26 cellular contexts compared by ENCODE assay signal in the genomic region with DNA sequence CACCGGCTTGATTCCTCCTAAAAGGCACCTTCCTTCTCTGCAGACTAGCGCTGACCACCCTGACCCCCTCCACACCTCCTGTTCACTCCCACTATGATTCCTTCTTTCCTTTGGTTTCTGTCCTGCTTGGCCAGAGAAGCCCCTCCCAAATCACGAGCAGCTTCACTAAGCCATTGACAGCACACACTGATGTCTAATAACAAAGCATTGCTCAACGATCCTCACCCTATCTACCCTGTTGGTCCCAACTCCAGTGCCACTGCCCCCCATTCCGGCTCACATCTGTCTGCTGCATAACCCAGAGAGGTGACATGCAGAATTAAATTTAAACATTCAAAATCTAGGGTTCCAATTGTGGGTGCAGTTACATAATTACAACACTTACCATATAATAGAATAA.
DNase-seq lines count a peak whose midpoint lies in the region; ATAC-seq, FAIRE-seq and TF ChIP-seq lines count a peak whose summit lies in the region.
"Had no signal": no experiment of that assay in that cellular context is flagged by ENCODE, and none has a peak within 500 bp of the region (broad histone marks: within the 10 kb centered on the region; RNA-seq: fewer than 3 reads in every experiment).

No MANE protein-coding gene starts in this region.

- no peak for FAIRE-seq in astrocyte (lab: Jason Lieb, UNC)
- FAIRE-seq: small intestine, TTC549 had no signal

- intact Hi-C loops in right lobe of liver (cut with DNase I): no loop called here
- intact Hi-C loops in breast epithelium (cut with DNase I; ENCODE audit: low total_unique reads): no loop called here

- H3K4me3 Mint-ChIP-seq in astrocyte (ENCODE audit: unreplicated experiment): no peak overlapping the region
- H3K4me3 Mint-ChIP-seq: activated T-helper 1 cell treated with anti-CD3 and anti-CD28 coated beads, Interleukin-12 subunit alpha, Interleukin-12 subunit beta, Interleukin-2, Interleukin-4 antibody, amounts not matched to agents 30 ng/mL and 10 ng/mL and 1 ng/mL, durations not matched to agents 14 hours and 24 hours and 36 hours; naive thymus-derived CD4-positive, alpha-beta T cell; stimulated activated naive CD8-positive, alpha-beta T cell treated with anti-CD3 and anti-CD28 coated beads, Interleukin-15, Interleukin-2, amounts not matched to agents 100 ng/mL and 50 ng/mL, for 24 hours had no signal

- no peaks in the 10 kb centered on the region for H3K36me3 Mint-ChIP-seq in astrocyte (ENCODE audit: low read depth, unreplicated experiment)
- H3K36me3 Mint-ChIP-seq: naive thymus-derived CD4-positive, alpha-beta T cell had no signal

- WGBS in right lobe of liver (ENCODE audit: insufficient coverage, low coverage, low lambda C conversion rate, missing lambda C conversion rate): 34% methylated on average over 5 of the region's 5 CpGs

- no peak overlapping the region for H3K4me3 ChIP-seq in astrocyte (ENCODE audit: insufficient read depth, low read depth, low read length)
- peak overlapping the region in 2 of 3 donors; percentile 7 to 20 for H3K4me3 ChIP-seq in right lobe of liver
- peak overlapping the region; percentile 29 for H3K4me3 ChIP-seq in thoracic aorta
- H3K4me3 ChIP-seq in breast epithelium: peak overlapping the region in 1 of 3 donors; percentile 6
- H3K4me3 ChIP-seq: gastroesophageal sphincter, lung, SJCRH30 had no signal

- H3K9me3 ChIP-seq in astrocyte (ENCODE audit: insufficient read depth, low read depth, low read length) (no peaks in the 10 kb centered on the region), right lobe of liver (no peaks in the 10 kb centered on the region), thoracic aorta (no peaks in the 10 kb centered on the region), breast epithelium (no peaks in the 10 kb centered on the region)
- H3K9me3 ChIP-seq: gastroesophageal sphincter, SJCRH30 had no signal

- peaks cover 6% of the 10 kb centered on the region for H3K27me3 Mint-ChIP-seq in astrocyte (ENCODE audit: low read depth, unreplicated experiment)
- H3K27me3 Mint-ChIP-seq: stimulated activated naive CD8-positive, alpha-beta T cell treated with anti-CD3 and anti-CD28 coated beads, Interleukin-15, Interleukin-2, amounts not matched to agents 100 ng/mL and 50 ng/mL, for 24 hours had no signal

- H3K4me1 ChIP-seq in astrocyte (ENCODE audit: insufficient read depth, low read length) (no peaks in the 10 kb centered on the region), right lobe of liver (peaks cover 0 to 33% (median 6%) of the 10 kb centered on the region in 4 donors), thoracic aorta (ENCODE audit: control insufficient read depth in 1 of 2, low read depth in 2 of 2) (peaks cover 0 to 5% of the 10 kb centered on the region in 2 donors), breast epithelium (no peaks in the 10 kb centered on the region)

- DNase-seq in NCI-H69 (lab: John Stamatoyannopoulos, UW): peak; percentile 35
- no peak for DNase-seq in astrocyte (ENCODE audit: low read depth)
- DNase-seq in right lobe of liver: no peak
- DNase-seq in thoracic aorta (ENCODE audit: low spot score): no peak
- DNase-seq in DMS153 (lab: John Stamatoyannopoulos, UW): no peak
- no peak for DNase-seq in breast epithelium (ENCODE audit: low spot score in 2 of 2)
- DNase-seq in SHP77 treated with DMSO at 0.1 percent for 48 hours (lab: John Stamatoyannopoulos, UW): no peak
- DNase-seq: activated CD4-positive, alpha-beta T cell treated with anti-CD3 and anti-CD28 coated beads, Interleukin-2, amount 50 U/mL, for 48 hours; activated CD4-positive, CD25-positive, alpha-beta regulatory T cell treated with anti-CD3 and anti-CD28 coated beads, Interleukin-2, amount 50 U/mL, for 72 hours; activated naive CD4-positive, alpha-beta T cell treated with Interleukin-2 at 50 U/mL for 16 hours; C1 segment of cervical spinal cord; cerebellar nuclear complex; DMS53; H7; Kasumi-1; kidney glomerular epithelial cell; naive thymus-derived CD4-positive, alpha-beta T cell; NCI-H1436; NCI-H345; small intestine had no signal

- no peak for TF ChIP-seq POLR2A in right lobe of liver (IDR thresholded peaks at IDR 0.05)
- no peak for TF ChIP-seq POLR2A in breast epithelium (IDR thresholded peaks at IDR 0.05)

- TF ChIP-seq CTCF in astrocyte (IDR thresholded peaks at IDR 0.05; ENCODE audit: insufficient read depth, low read depth, low read length) (no peak), right lobe of liver (IDR thresholded peaks at IDR 0.05) (no peak), thoracic aorta (IDR thresholded peaks at IDR 0.05) (no peak), breast epithelium (IDR thresholded peaks at IDR 0.05) (no peak)

- H3K9ac ChIP-seq in astrocyte (ENCODE audit: low read length): no peak overlapping the region

- ATAC-seq in right lobe of liver (peak; percentile 41 to 54 (median 42)), thoracic aorta (ENCODE audit: insufficient number of reproducible peaks, low FRiP score, low read depth) (no peak)
- ATAC-seq: gastroesophageal sphincter had no signal

- peaks cover 4% of the 10 kb centered on the region for H3K4me1 Mint-ChIP-seq in astrocyte (ENCODE audit: low read depth, unreplicated experiment)

- no peak overlapping the region for H3K4me2 ChIP-seq in astrocyte (ENCODE audit: low read length)

- H2AFZ ChIP-seq in astrocyte (ENCODE audit: low read depth, low read length): peak overlapping the region; percentile 26

- H3K36me3 ChIP-seq in astrocyte (ENCODE audit: insufficient read depth, low read length): no peaks in the 10 kb centered on the region
- H3K36me3 ChIP-seq in right lobe of liver: no peaks in the 10 kb centered on the region
- H3K36me3 ChIP-seq in thoracic aorta: no peaks in the 10 kb centered on the region
- H3K36me3 ChIP-seq in breast epithelium: no peaks in the 10 kb centered on the region
- H3K36me3 ChIP-seq: gastroesophageal sphincter, SJCRH30 had no signal

- no peaks in the 10 kb centered on the region for H4K20me1 ChIP-seq in astrocyte (ENCODE audit: insufficient read depth, low read length)

- H3K27ac Mint-ChIP-seq in astrocyte (ENCODE audit: unreplicated experiment): no peak overlapping the region
- H3K27ac Mint-ChIP-seq: activated T-helper 1 cell treated with anti-CD3 and anti-CD28 coated beads, Interleukin-12 subunit alpha, Interleukin-12 subunit beta, Interleukin-2, Interleukin-4 antibody, amounts not matched to agents 30 ng/mL and 10 ng/mL and 1 ng/mL, durations not matched to agents 14 hours and 24 hours and 36 hours; stimulated activated naive CD8-positive, alpha-beta T cell treated with anti-CD3 and anti-CD28 coated beads, Interleukin-15, Interleukin-2, amounts not matched to agents 100 ng/mL and 50 ng/mL, for 24 hours had no signal

- no peaks in the 10 kb centered on the region for H3K9me3 Mint-ChIP-seq in astrocyte (ENCODE audit: unreplicated experiment)
- H3K9me3 Mint-ChIP-seq: activated T-helper 1 cell treated with anti-CD3 and anti-CD28 coated beads, Interleukin-12 subunit alpha, Interleukin-12 subunit beta, Interleukin-2, Interleukin-4 antibody, amounts not matched to agents 30 ng/mL and 10 ng/mL and 1 ng/mL, durations not matched to agents 14 hours and 24 hours and 36 hours; stimulated activated naive CD8-positive, alpha-beta T cell treated with anti-CD3 and anti-CD28 coated beads, Interleukin-15, Interleukin-2, amounts not matched to agents 100 ng/mL and 50 ng/mL, for 24 hours had no signal

- H3K27ac ChIP-seq in astrocyte (ENCODE audit: low read depth, low read length) (no peak overlapping the region), right lobe of liver (peak overlapping the region in 2 of 3 donors; percentile 27 to 44), thoracic aorta (no peak overlapping the region), breast epithelium (no peak overlapping the region)
- H3K27ac ChIP-seq: gastroesophageal sphincter, SJCRH30 had no signal

- peaks cover 4% of the 10 kb centered on the region for H3K27me3 ChIP-seq in astrocyte (ENCODE audit: insufficient read depth, low read length)
- H3K27me3 ChIP-seq in right lobe of liver: no peaks in the 10 kb centered on the region
- H3K27me3 ChIP-seq in thoracic aorta (replicated peaks; ENCODE audit: insufficient read depth): no peaks in the 10 kb centered on the region
- no peaks in the 10 kb centered on the region for H3K27me3 ChIP-seq in breast epithelium
- H3K27me3 ChIP-seq: gastroesophageal sphincter, SJCRH30 had no signal

- no peaks in the 10 kb centered on the region for H3K79me2 ChIP-seq in astrocyte (ENCODE audit: insufficient read depth, low read length)

Comparison
In these comparisons a context has a peak if more than half of its experiments do, and no peak if none do; other contexts are left out.
1. H3K27ac ChIP-seq: peak in right lobe of liver (2 of 3); none in astrocyte (single experiment), thoracic aorta (0 of 2) and breast epithelium (0 of 2).